15 cellular contexts compared by ENCODE assay signal in genomic region chr3:36557021-36557707, GRCh38.
A peak's percentile ranks its signal among the peaks of the same experiment; 100 is the strongest.
DNase-seq lines count a peak whose midpoint lies in the region; ATAC-seq and TF ChIP-seq lines count a peak whose summit lies in the region.
"Had no signal": no experiment of that assay in that cellular context is flagged by ENCODE, and none has a peak within 500 bp of the region (broad histone marks: within the 10 kb centered on the region; RNA-seq: fewer than 3 reads in every experiment).

No MANE protein-coding gene starts in this region.

- H3K4me3 ChIP-seq in gastroesophageal sphincter: no peak overlapping the region
- H3K4me3 ChIP-seq: left lung had no signal

- H3K9me3 ChIP-seq in gastroesophageal sphincter: no peaks in the 10 kb centered on the region
- H3K9me3 ChIP-seq: left lung had no signal

- peaks cover 0 to 2% (median 1%) of the 10 kb centered on the region in 3 donors for H3K27me3 Mint-ChIP-seq in immature natural killer cell (ENCODE audit: low read depth in 3 of 3)
- H3K27me3 Mint-ChIP-seq: activated CD4-positive, alpha-beta memory T cell treated with anti-CD3 and anti-CD28 coated beads, Interleukin-2, amount 10 ng/mL, durations not matched to agents 7 days and 5 days; activated naive CD8-positive, alpha-beta T cell treated with anti-CD3 and anti-CD28 coated beads for 36 hours had no signal

- no peaks in the 10 kb centered on the region for H3K36me3 ChIP-seq in gastroesophageal sphincter
- H3K36me3 ChIP-seq: left lung had no signal

- TF ChIP-seq POLR2A in gastroesophageal sphincter (IDR thresholded peaks at IDR 0.05): no peak

- no peaks in the 10 kb centered on the region for H3K27me3 ChIP-seq in gastroesophageal sphincter
- H3K27me3 ChIP-seq: foreskin keratinocyte, left lung had no signal

- peaks cover 0 to 6% (median 0%) of the 10 kb centered on the region in 6 donors for H3K9me3 Mint-ChIP-seq in immature natural killer cell
- H3K9me3 Mint-ChIP-seq: activated CD4-positive, alpha-beta memory T cell treated with anti-CD3 and anti-CD28 coated beads, Interleukin-2, amount 10 ng/mL, durations not matched to agents 7 days and 5 days; activated naive CD8-positive, alpha-beta T cell treated with anti-CD3 and anti-CD28 coated beads for 36 hours; T-cell had no signal

- DNase-seq in GM10248 (ENCODE audit: extremely low spot score) (peak; percentile 7), immature natural killer cell (no peak), SW480 (ENCODE audit: low spot score) (no peak)
- DNase-seq: activated CD4-positive, alpha-beta memory T cell treated with anti-CD3 and anti-CD28 coated beads, Interleukin-2, amount 10 ng/mL, durations not matched to agents 7 days and 5 days; activated naive CD8-positive, alpha-beta T cell treated with anti-CD3 and anti-CD28 coated beads for 36 hours; DMS79 treated with DMSO at 0.1 percent for 48 hours; foreskin keratinocyte; left lung; stimulated activated naive CD8-positive, alpha-beta T cell treated with anti-CD3 and anti-CD28 coated beads, Interleukin-15, Interleukin-2, amounts not matched to agents 100 U/mL and 50 U/mL, for 24 hours; T-cell had no signal

- no peak overlapping the region for H3K27ac ChIP-seq in gastroesophageal sphincter
- H3K27ac ChIP-seq: foreskin keratinocyte, left lung had no signal

- no peak overlapping the region for H3K4me3 Mint-ChIP-seq in immature natural killer cell
- H3K4me3 Mint-ChIP-seq: activated CD4-positive, alpha-beta memory T cell treated with anti-CD3 and anti-CD28 coated beads, Interleukin-2, amount 10 ng/mL, durations not matched to agents 7 days and 5 days; activated naive CD8-positive, alpha-beta T cell treated with anti-CD3 and anti-CD28 coated beads for 36 hours; T-cell had no signal

- POLR2A ChIA-PET in GM10248 (lab: Yijun Ruan, JAX): no interaction called here

- ATAC-seq in GM19438 (IDR thresholded peaks at IDR 0.05; ENCODE audit: low read depth, unreplicated experiment): peak; percentile 89
- peak; percentile 95 for ATAC-seq in HG02938 (IDR thresholded peaks at IDR 0.05; ENCODE audit: unreplicated experiment)
- peak; percentile 85 for ATAC-seq in HG03571 (IDR thresholded peaks at IDR 0.05; ENCODE audit: unreplicated experiment)
- ATAC-seq in GM18520 (IDR thresholded peaks at IDR 0.05; ENCODE audit: unreplicated experiment): no peak
- ATAC-seq in gastroesophageal sphincter: no peak
- ATAC-seq: foreskin keratinocyte; left lung; stimulated activated naive CD8-positive, alpha-beta T cell treated with anti-CD3 and anti-CD28 coated beads, Interleukin-15, Interleukin-2, amounts not matched to agents 100 U/mL and 50 U/mL, for 24 hours; T-cell had no signal

- H3K4me1 ChIP-seq in gastroesophageal sphincter: peaks cover 0 to 5% (median 4%) of the 10 kb centered on the region in 3 donors
- H3K4me1 ChIP-seq: foreskin keratinocyte, left lung had no signal

- H3K4me1 Mint-ChIP-seq in immature natural killer cell: no peaks in the 10 kb centered on the region
- H3K4me1 Mint-ChIP-seq: activated CD4-positive, alpha-beta memory T cell treated with anti-CD3 and anti-CD28 coated beads, Interleukin-2, amount 10 ng/mL, durations not matched to agents 7 days and 5 days; activated naive CD8-positive, alpha-beta T cell treated with anti-CD3 and anti-CD28 coated beads for 36 hours had no signal

- TF ChIP-seq EP300 in gastroesophageal sphincter (IDR thresholded peaks at IDR 0.05): no peak

- CTCF ChIA-PET in GM10248 (lab: Yijun Ruan, JAX): interaction anchor here (1.4 kb wide), 1 partner anchor 13 kb away, joined by 5 read pairs; no protein-coding TSS in a partner anchor

- WGBS in gastroesophageal sphincter (ENCODE audit: low coverage in 1 of 2), 2 donors: 52 to 57% methylated on average over 1 to 2 of the region's 2 CpGs

- TF ChIP-seq CTCF in GM10248 (IDR thresholded peaks at IDR 0.05; ENCODE audit: control extremely low read depth, extremely low read depth, low read depth, missing control alignments) (no peak), gastroesophageal sphincter (IDR thresholded peaks at IDR 0.05) (no peak)

- H3K36me3 Mint-ChIP-seq in immature natural killer cell: peaks cover 0 to 3% (median 0%) of the 10 kb centered on the region in 3 donors
- H3K36me3 Mint-ChIP-seq: activated naive CD8-positive, alpha-beta T cell treated with anti-CD3 and anti-CD28 coated beads for 36 hours; T-cell had no signal

- no peak overlapping the region for H3K27ac Mint-ChIP-seq in immature natural killer cell
- H3K27ac Mint-ChIP-seq: activated CD4-positive, alpha-beta memory T cell treated with anti-CD3 and anti-CD28 coated beads, Interleukin-2, amount 10 ng/mL, durations not matched to agents 7 days and 5 days; activated naive CD8-positive, alpha-beta T cell treated with anti-CD3 and anti-CD28 coated beads for 36 hours; T-cell had no signal

Comparison
In these comparisons a context has a peak if more than half of its experiments do, and no peak if none do; other contexts are left out.
1. ATAC-seq: peak in GM19438 (single experiment), HG02938 (single experiment) and HG03571 (single experiment); none in GM18520 (single experiment) and gastroesophageal sphincter (single experiment).